29 cellular contexts compared by ENCODE assay signal in genomic region chr4:159549092-159549491, GRCh38.
A peak's percentile ranks its signal among the peaks of the same experiment; 100 is the strongest.
DNase-seq lines count a peak whose midpoint lies in the region; ATAC-seq and TF ChIP-seq lines count a peak whose summit lies in the region.
"Had no signal": no experiment of that assay in that cellular context is flagged by ENCODE, and none has a peak within 500 bp of the region (broad histone marks: within the 10 kb centered on the region; RNA-seq: fewer than 3 reads in every experiment).

No MANE protein-coding gene starts in this region.

- H3K9me3 ChIP-seq in GM23248 (ENCODE audit: low read depth) (no peaks in the 10 kb centered on the region), smooth muscle cell (replicated peaks; ENCODE audit: low read depth) (no peaks in the 10 kb centered on the region)
- H3K9me3 ChIP-seq: A549, BE2C, body of pancreas, Caco-2, heart right ventricle, prostate gland, tibial artery had no signal

- ATAC-seq in omental fat pad (ENCODE audit: low FRiP score) (peak; percentile 35), GM21390 (IDR thresholded peaks at IDR 0.05; ENCODE audit: unreplicated experiment) (no peak), HG02981 (IDR thresholded peaks at IDR 0.05; ENCODE audit: unreplicated experiment) (no peak)
- ATAC-seq: A549; body of pancreas; heart right ventricle; left ventricle myocardium superior; stimulated activated naive CD8-positive, alpha-beta T cell treated with anti-CD3 and anti-CD28 coated beads, Interleukin-15, Interleukin-2, amounts not matched to agents 100 U/mL and 50 U/mL, for 24 hours; WTC11 had no signal

- H3K79me2 ChIP-seq in GM23248 (ENCODE audit: insufficient read depth) (no peaks in the 10 kb centered on the region), smooth muscle cell (ENCODE audit: low read depth) (no peaks in the 10 kb centered on the region)

- H3K4me3 ChIP-seq in GM23248 (no peak overlapping the region), smooth muscle cell (no peak overlapping the region)
- H3K4me3 ChIP-seq: A549, body of pancreas, heart right ventricle, prostate gland, tibial artery had no signal

- DNase-seq in GM23248 (peak; percentile 67), RPMI7951 (ENCODE audit: low read depth) (peak; percentile 3), epithelial cell of prostate (ENCODE audit: low read depth, low spot score) (peak; percentile 31), omental fat pad (ENCODE audit: low spot score) (no peak), putamen (ENCODE audit: low spot score) (no peak), smooth muscle cell (lab: John Stamatoyannopoulos, UW; ENCODE audit: unreplicated experiment) (no peak)
- DNase-seq: activated CD4-positive, alpha-beta T cell treated with anti-CD3 and anti-CD28 coated beads, Interleukin-2, amount 50 U/mL, for 48 hours; activated effector memory CD4-positive, alpha-beta T cell treated with Interleukin-2 at 50 U/mL for 16 hours; activated naive CD8-positive, alpha-beta T cell treated with anti-CD3 and anti-CD28 coated beads, Interleukin-2, amount 10 ng/mL, durations not matched to agents 7 days and 5 days; BE2C; body of pancreas; Caco-2; cortex of kidney; endodermal cell; GOT3; heart right ventricle; KBM-7; left ventricle myocardium superior; MV-4-11; NCI-H2171 treated with DMSO at 0.1 percent for 48 hours; NCI-H526; stimulated activated CD4-positive, alpha-beta T cell treated with anti-CD3 and anti-CD28 coated beads, Interleukin-4, amount 100 ng/mL, for 24 hours; stimulated activated naive CD8-positive, alpha-beta T cell treated with anti-CD3 and anti-CD28 coated beads, Interleukin-15, Interleukin-2, amounts not matched to agents 100 U/mL and 50 U/mL, for 24 hours; tibial artery had no signal

- H3K36me3 ChIP-seq in GM23248 (ENCODE audit: low read depth): no peaks in the 10 kb centered on the region
- no peaks in the 10 kb centered on the region for H3K36me3 ChIP-seq in smooth muscle cell (ENCODE audit: low read depth)
- H3K36me3 ChIP-seq: BE2C, heart right ventricle, prostate gland, tibial artery had no signal

- H3F3A ChIP-seq in GM23248 (ENCODE audit: insufficient read depth) (no peaks in the 10 kb centered on the region), smooth muscle cell (ENCODE audit: low read depth) (no peaks in the 10 kb centered on the region)

- H3K4me1 ChIP-seq in GM23248 (ENCODE audit: insufficient read depth) (no peaks in the 10 kb centered on the region), smooth muscle cell (ENCODE audit: low read depth) (no peaks in the 10 kb centered on the region)
- H3K4me1 ChIP-seq: A549, Caco-2, heart right ventricle, prostate gland, tibial artery had no signal

- no peaks in the 10 kb centered on the region for H3K9me2 ChIP-seq in GM23248 (ENCODE audit: insufficient read depth)

- no peak for TF ChIP-seq CTCF in omental fat pad (IDR thresholded peaks at IDR 0.05)
- no peak for TF ChIP-seq CTCF in smooth muscle cell (IDR thresholded peaks at IDR 0.05; ENCODE audit: borderline replicate concordance, insufficient read depth, poor library complexity, severe bottlenecking)

- no peak overlapping the region for H3K4me2 ChIP-seq in GM23248 (ENCODE audit: unreplicated experiment)
- H3K4me2 ChIP-seq in smooth muscle cell: no peak overlapping the region
- H3K4me2 ChIP-seq: A549 had no signal

- no peak overlapping the region for H3K27ac ChIP-seq in GM23248
- no peak overlapping the region for H3K27ac ChIP-seq in epithelial cell of prostate
- no peak overlapping the region for H3K27ac ChIP-seq in smooth muscle cell (ENCODE audit: low read depth)
- H3K27ac ChIP-seq: A549, body of pancreas, heart right ventricle, prostate gland, tibial artery had no signal

- H2AFZ ChIP-seq in GM23248 (no peak overlapping the region), smooth muscle cell (ENCODE audit: low read depth) (no peak overlapping the region)

- in situ Hi-C loops in GM23248 (cut with MboI): no loop called here

- H4K20me1 ChIP-seq in GM23248 (ENCODE audit: insufficient read depth) (no peaks in the 10 kb centered on the region), smooth muscle cell (ENCODE audit: low read depth) (no peaks in the 10 kb centered on the region)

- H3K9ac ChIP-seq in GM23248 (no peak overlapping the region), smooth muscle cell (ENCODE audit: low read depth) (no peak overlapping the region)

- 16 to 17% methylated on average over 2 of the region's 2 CpGs for WGBS in GM23248 (ENCODE audit: low coverage in 1 of 2, low lambda C conversion rate in 2 of 2, missing lambda C conversion rate in 2 of 2), 2 experiments
- WGBS in smooth muscle cell (ENCODE audit: low lambda C conversion rate): 72% methylated on average over 2 of the region's 2 CpGs

- H3K27me3 ChIP-seq in GM23248 (replicated peaks; ENCODE audit: insufficient read depth) (no peaks in the 10 kb centered on the region; the same call in 1 of the 2 replicates), smooth muscle cell (ENCODE audit: low read depth) (no peaks in the 10 kb centered on the region)
- H3K27me3 ChIP-seq: BE2C, body of pancreas, heart right ventricle, tibial artery had no signal

Comparison
In these comparisons a context has a peak if more than half of its experiments do, and no peak if none do; other contexts are left out.
1. DNase-seq: peak in GM23248 (single experiment), RPMI7951 (single experiment) and epithelial cell of prostate (single experiment); none in omental fat pad (single experiment), putamen (single experiment) and smooth muscle cell (single experiment).